22 cellular contexts compared by ENCODE assay signal in genomic region chr4:69335491-69335890, GRCh38. TPM values are rescaled to one million over a fixed set of nuclear protein-coding genes. Genes with fewer than 3 reads are reported as not detected.
A peak's percentile ranks its signal among the peaks of the same experiment; 100 is the strongest.
DNase-seq lines count a peak whose midpoint lies in the region; ATAC-seq and TF ChIP-seq lines count a peak whose summit lies in the region.
"Not testable (repeated sequence)": the region's sequence is repeated elsewhere in the genome, so short reads cannot be mapped to it uniquely, and the experiment has no call there.
"Had no signal": no experiment of that assay in that cellular context is flagged by ENCODE, and none has a peak within 500 bp of the region (broad histone marks: within the 10 kb centered on the region; RNA-seq: fewer than 3 reads in every experiment).

No MANE protein-coding gene starts in this region.

- H3K4me3 Mint-ChIP-seq in WTC11, endodermal cell, neural crest cell: not testable (repeated sequence)

- not testable (repeated sequence) for H3K36me3 Mint-ChIP-seq in WTC11; endodermal cell (ENCODE audit: low read depth); neural crest cell (ENCODE audit: low read depth)

- H3K36me3 ChIP-seq in endodermal cell (ENCODE audit: control insufficient read depth, insufficient read depth, low read length): not testable (repeated sequence)

- not testable (repeated sequence) for H3K27ac Mint-ChIP-seq in WTC11; endodermal cell; neural crest cell (ENCODE audit: unreplicated experiment)

- POLR2A ChIA-PET in WTC11 (lab: Charles Lee): not testable (repeated sequence)

- not testable (repeated sequence) for H3K9me3 Mint-ChIP-seq in WTC11, endodermal cell
- H3K9me3 Mint-ChIP-seq in neural crest cell: peaks cover 10% of the 10 kb centered on the region

- H3K9ac ChIP-seq in endodermal cell (ENCODE audit: extremely low read depth, low read length, poor library complexity, severe bottlenecking): not testable (repeated sequence)

- not testable (repeated sequence) for H3K9me3 ChIP-seq in endodermal cell (ENCODE audit: control insufficient read depth, low read length)

- ATAC-seq in WTC11: peak; percentile 72
- ATAC-seq in left colon: peak; percentile 67

- not testable (repeated sequence) for H3K27ac ChIP-seq in endodermal cell (ENCODE audit: low read depth, low read length)

- CTCF ChIA-PET in WTC11 (lab: Charles Lee): interaction anchor here (0.7 kb wide), 1 partner anchor 14 kb away, joined by 3 read pairs; no protein-coding TSS in a partner anchor

- not testable (repeated sequence) for H3K27me3 Mint-ChIP-seq in WTC11 (ENCODE audit: low read depth); endodermal cell (ENCODE audit: insufficient read depth); neural crest cell (ENCODE audit: low read depth)

- not testable (repeated sequence) for H3K27me3 ChIP-seq in endodermal cell (ENCODE audit: control insufficient read depth, insufficient read depth, low read length, poor library complexity, severe bottlenecking)

- not testable (repeated sequence) for H3K4me3 ChIP-seq in endodermal cell (ENCODE audit: low read length)

- intact Hi-C loops in left colon (cut with DNase I, micrococcal nuclease): not testable (repeated sequence)

- TF ChIP-seq CTCF in GM12872 (IDR thresholded peaks at IDR 0.05; ENCODE audit: insufficient read depth, low read depth, low read length) (0 out of 3 replicates have a peak, but pooled peaks have one; percentile 7), endodermal cell (conservative IDR thresholded peaks at IDR 0.05) (peak; percentile 65), neural crest cell (conservative IDR thresholded peaks at IDR 0.05) (peak; percentile 48)
- TF ChIP-seq CTCF in WTC11 (IDR thresholded peaks at IDR 0.05): not testable (repeated sequence)

- DNase-seq in Kasumi-1 (lab: John Stamatoyannopoulos, UW) (peak; percentile 25 to 26), OCI-M1 (lab: John Stamatoyannopoulos, UW) (peak; percentile 64)
- DNase-seq in WTC11 (ENCODE audit: low spot score); endodermal cell; left colon; neural crest cell (ENCODE audit: low read depth, low spot score): not testable (repeated sequence)

- not testable (repeated sequence) for H3K4me1 ChIP-seq in endodermal cell (ENCODE audit: control insufficient read depth, insufficient read depth, low read length)

- not testable (repeated sequence) for H3K4me1 Mint-ChIP-seq in WTC11, endodermal cell, neural crest cell

RNA-seq across cellular contexts. Expression of gene UGT2B28, which starts 55.2 kb away (rescaled TPM):
- total RNA-seq in WTC11 (2021) (not detected in 3 replicates), endodermal cell (not detected), left colon (not detected), neural crest cell (not detected in 2 replicates)
- polyA plus RNA-seq in endodermal cell (2013, experiment 1 of 2): not detected
- not detected for polyA plus RNA-seq in endodermal cell (2013, experiment 2 of 2)
- total RNA-seq: activated B cell treated with CpG ODN at 0.5 μM for 24 hours; activated CD4-positive, alpha-beta T cell treated with anti-CD3 and anti-CD28 coated beads, Interleukin-2, amount 10 ng/mL, durations not matched to agents 7 days and 5 days; activated CD8-positive, alpha-beta memory T cell treated with anti-CD3 and anti-CD28 coated beads for 36 hours; CD8-positive, alpha-beta T cell; esophagus muscularis mucosa; GM12878; H7; heart right ventricle; K562; kidney; lower lobe of right lung; right cardiac atrium; testis; urinary bladder had no signal
- polyA plus RNA-seq: GM12878, heart right ventricle, K562, neural cell, right cardiac atrium, urinary bladder had no signal
